Comparison of ENCODE assay signal across 13 cellular contexts in genomic region chr2:176078440-176079284, GRCh38. TPM values are rescaled to one million over a fixed set of nuclear protein-coding genes. Genes with fewer than 3 reads are reported as not detected.
DNase-seq lines count a peak whose midpoint lies in the region; FAIRE-seq and TF ChIP-seq lines count a peak whose summit lies in the region.
"Had no signal": no experiment of that assay in that cellular context is flagged by ENCODE, and none has a peak within 500 bp of the region (broad histone marks: within the 10 kb centered on the region; RNA-seq: fewer than 3 reads in every experiment).

No MANE protein-coding gene starts in this region.

- H3K36me3 Mint-ChIP-seq in HFFc6 (ENCODE audit: low read depth), result peaks cover 12% of the 10 kb centered on the region
- peaks cover 4% of the 10 kb centered on the region for H3K36me3 Mint-ChIP-seq in astrocyte (ENCODE audit: low read depth, unreplicated experiment)
- peaks cover 6% of the 10 kb centered on the region for H3K36me3 Mint-ChIP-seq in neural crest cell (ENCODE audit: low read depth)

- H3K36me3 ChIP-seq in astrocyte (ENCODE audit: insufficient read depth, low read length), result no peaks in the 10 kb centered on the region
- H3K36me3 ChIP-seq: brain microvascular endothelial cell had no signal

- no peak overlapping the region for H3K27ac Mint-ChIP-seq in HFFc6
- H3K27ac Mint-ChIP-seq in astrocyte (ENCODE audit: unreplicated experiment), result peak overlapping the region; percentile 85
- no peak overlapping the region for H3K27ac Mint-ChIP-seq in neural crest cell (ENCODE audit: unreplicated experiment)

- H3K4me3 ChIP-seq in astrocyte (ENCODE audit: insufficient read depth, low read depth, low read length), result no peak overlapping the region

- H4K20me1 ChIP-seq in astrocyte (ENCODE audit: insufficient read depth, low read length), result peaks cover 12% of the 10 kb centered on the region

- peak overlapping the region; percentile 43 for H3K4me2 ChIP-seq in astrocyte (ENCODE audit: low read length)

- H3K9me3 Mint-ChIP-seq in HFFc6 (peaks cover 25% of the 10 kb centered on the region), astrocyte (ENCODE audit: unreplicated experiment) (peaks cover 23% of the 10 kb centered on the region), neural crest cell (no peaks in the 10 kb centered on the region)

- peak overlapping the region; percentile 84 for H3K4me3 Mint-ChIP-seq in HFFc6
- peak overlapping the region; percentile 52 for H3K4me3 Mint-ChIP-seq in astrocyte (ENCODE audit: unreplicated experiment)
- H3K4me3 Mint-ChIP-seq in neural crest cell, result peak overlapping the region; percentile 76

- no peak overlapping the region for H3K9ac ChIP-seq in astrocyte (ENCODE audit: low read length)

- H3K27ac ChIP-seq in astrocyte (ENCODE audit: low read depth, low read length), result no peak overlapping the region
- H3K27ac ChIP-seq: brain microvascular endothelial cell had no signal

- no peak for TF ChIP-seq CTCF in HFFc6 (IDR thresholded peaks at IDR 0.05)
- no peak for TF ChIP-seq CTCF in astrocyte (IDR thresholded peaks at IDR 0.05; ENCODE audit: insufficient read depth, low read depth, low read length)
- TF ChIP-seq CTCF in neural crest cell (conservative IDR thresholded peaks at IDR 0.05), result no peak

- H3K27me3 Mint-ChIP-seq in HFFc6 (ENCODE audit: insufficient read depth) (peaks cover 57% of the 10 kb centered on the region), astrocyte (ENCODE audit: low read depth, unreplicated experiment) (peaks cover 79% of the 10 kb centered on the region), neural crest cell (ENCODE audit: low read depth) (peaks cover 96% of the 10 kb centered on the region)

- peaks cover 86% of the 10 kb centered on the region for H3K27me3 ChIP-seq in astrocyte (ENCODE audit: insufficient read depth, low read length)

- peak; percentile 3 for DNase-seq in NCI-H2107 treated with DMSO at 0.1 percent for 48 hours (lab: John Stamatoyannopoulos, UW; ENCODE audit: unreplicated experiment)
- no peak for DNase-seq in NCI-H2107 (lab: John Stamatoyannopoulos, UW)
- DNase-seq in HFFc6, result no peak
- no peak for DNase-seq in astrocyte (ENCODE audit: low read depth)
- DNase-seq in neural crest cell (ENCODE audit: low read depth, low spot score), result no peak
- DNase-seq in AG08396 (ENCODE audit: low spot score), result no peak
- DNase-seq in GF-D8 (lab: John Stamatoyannopoulos, UW), result no peak
- no peak for DNase-seq in ecto neural progenitor cell (ENCODE audit: low spot score)
- DNase-seq: activated CD4-positive, alpha-beta T cell treated with anti-CD3 and anti-CD28 coated beads, Interleukin-2, amount 50 U/mL, for 1 hour; brain microvascular endothelial cell; left ventricle myocardium superior; NCI-H1436 had no signal

- no peak overlapping the region for H2AFZ ChIP-seq in astrocyte (ENCODE audit: low read depth, low read length)

- H3K4me1 ChIP-seq in astrocyte (ENCODE audit: insufficient read depth, low read length), result peaks cover 3% of the 10 kb centered on the region

- peaks cover 7% of the 10 kb centered on the region for H3K4me1 Mint-ChIP-seq in HFFc6 (ENCODE audit: low read depth)
- H3K4me1 Mint-ChIP-seq in astrocyte (ENCODE audit: low read depth, unreplicated experiment), result peaks cover 5% of the 10 kb centered on the region
- peaks cover 13% of the 10 kb centered on the region for H3K4me1 Mint-ChIP-seq in neural crest cell

- H3K9me3 ChIP-seq in astrocyte (ENCODE audit: insufficient read depth, low read depth, low read length), result no peaks in the 10 kb centered on the region

- no peak for FAIRE-seq in astrocyte (lab: Jason Lieb, UNC)

- H3K79me2 ChIP-seq in astrocyte (ENCODE audit: insufficient read depth, low read length), result no peaks in the 10 kb centered on the region

RNA-seq across cellular contexts. Expression of gene EVX2, which starts 5.1 kb away (rescaled TPM):
- total RNA-seq in HFFc6 (2021; fragmentation: NEBNext Ultra II Directional; extraction: Animal tissue kit (Norgen Biotek cat#: 25700)), result not detected
- total RNA-seq in astrocyte (not detected in 2 replicates), neural crest cell (0.43 and 0.44 TPM in 2 replicates)
- total RNA-seq: A172, left ventricle myocardium superior had no signal

RNA-seq across cellular contexts. Expression of gene HOXD13, which starts 13.9 kb away (rescaled TPM):
- 1 to 10 TPM; 1.2 to 1.7 (median 1.5) TPM for total RNA-seq in HFFc6 (2021; fragmentation: NEBNext Ultra II Directional; extraction: Animal tissue kit (Norgen Biotek cat#: 25700))
- total RNA-seq in astrocyte, result not detected in 2 replicates
- not detected in 2 replicates for total RNA-seq in neural crest cell
- total RNA-seq: left ventricle myocardium superior had no signal

RNA-seq across cellular contexts. Expression of gene HOXD12, which starts 20.9 kb away (rescaled TPM):
- under 1 TPM in 4 of 6 experiments, not detected in 2; 0.19 to 0.36 (median 0.26) TPM for total RNA-seq in HFFc6 (2021; fragmentation: NEBNext Ultra II Directional; extraction: Animal tissue kit (Norgen Biotek cat#: 25700))
- not detected in 2 replicates for total RNA-seq in astrocyte
- total RNA-seq in neural crest cell, result not detected in 2 replicates
- total RNA-seq: A172, left ventricle myocardium superior had no signal

RNA-seq across cellular contexts. Expression of gene HOXD11, which starts 28.4 kb away (rescaled TPM):
- 10 to 100 TPM in 1 of 6 experiments, 1 to 10 TPM in 5; 6.0 to 10.2 (median 7.6) TPM for total RNA-seq in HFFc6 (2021; fragmentation: NEBNext Ultra II Directional; extraction: Animal tissue kit (Norgen Biotek cat#: 25700))
- not detected in 2 replicates for total RNA-seq in astrocyte
- total RNA-seq in neural crest cell, result not detected in 2 replicates
- total RNA-seq: left ventricle myocardium superior had no signal

RNA-seq across cellular contexts. Expression of gene HOXD10, which starts 37.9 kb away (rescaled TPM):
- 10 to 100 TPM; 10.9 to 14.5 (median 12.8) TPM for total RNA-seq in HFFc6 (2021; fragmentation: NEBNext Ultra II Directional; extraction: Animal tissue kit (Norgen Biotek cat#: 25700))
- not detected in 2 replicates for total RNA-seq in astrocyte
- not detected in 2 replicates for total RNA-seq in neural crest cell
- total RNA-seq: left ventricle myocardium superior had no signal
